ENCODE assay signal across 26 cellular contexts in genomic region chr3:28320981-28321380, GRCh38. TPM values are rescaled to one million over a fixed set of nuclear protein-coding genes. Genes with fewer than 3 reads are reported as not detected.
"Had no signal": no experiment of that assay in that cellular context is flagged by ENCODE, and none has a peak within 500 bp of the region (broad histone marks: within the 10 kb centered on the region; RNA-seq: fewer than 3 reads in every experiment).

No MANE protein-coding gene starts in this region.

- H3K27me3 ChIP-seq: adrenal gland, Peyer's patch, SJSA1 had no signal

- H3K27ac ChIP-seq: adrenal gland, coronary artery, Peyer's patch, RWPE1, SJSA1, WERI-Rb-1 had no signal

- H3K9me3 ChIP-seq: Peyer's patch, SJSA1 had no signal

- ATAC-seq: activated CD4-positive, alpha-beta T cell treated with anti-CD3 and anti-CD28 coated beads for 36 hours; K562 had no signal

- H3K4me1 ChIP-seq: Peyer's patch, SJSA1 had no signal

- H3K9me3 Mint-ChIP-seq: activated CD4-positive, alpha-beta memory T cell treated with anti-CD3 and anti-CD28 coated beads, Interleukin-2, amount 10 ng/mL, durations not matched to agents 7 days and 5 days; T-helper 1 cell treated with Interleukin-12 subunit alpha and Interleukin-12 subunit beta and Interleukin-4 antibody, amounts not matched to agents 30 μg/mL and 1 μg/mL, for 36 hours had no signal

- FAIRE-seq: K562, TTC549 had no signal

- H3K4me3 Mint-ChIP-seq: activated CD4-positive, alpha-beta memory T cell treated with anti-CD3 and anti-CD28 coated beads, Interleukin-2, amount 10 ng/mL, durations not matched to agents 7 days and 5 days; activated CD4-positive, alpha-beta T cell treated with anti-CD3 and anti-CD28 coated beads for 36 hours; activated naive CD8-positive, alpha-beta T cell; T-helper 1 cell treated with Interleukin-12 subunit alpha and Interleukin-12 subunit beta and Interleukin-4 antibody, amounts not matched to agents 30 μg/mL and 1 μg/mL, for 36 hours had no signal

- H3K27me3 Mint-ChIP-seq: activated CD4-positive, alpha-beta memory T cell treated with anti-CD3 and anti-CD28 coated beads, Interleukin-2, amount 10 ng/mL, durations not matched to agents 7 days and 5 days; activated CD4-positive, alpha-beta T cell treated with anti-CD3 and anti-CD28 coated beads for 36 hours; activated naive CD8-positive, alpha-beta T cell had no signal

- H3K27ac Mint-ChIP-seq: activated CD4-positive, alpha-beta memory T cell treated with anti-CD3 and anti-CD28 coated beads, Interleukin-2, amount 10 ng/mL, durations not matched to agents 7 days and 5 days; activated CD4-positive, alpha-beta T cell treated with anti-CD3 and anti-CD28 coated beads for 36 hours; activated naive CD8-positive, alpha-beta T cell had no signal

- DNase-seq: activated CD4-positive, alpha-beta memory T cell treated with anti-CD3 and anti-CD28 coated beads, Interleukin-2, amount 10 ng/mL, durations not matched to agents 7 days and 5 days; activated CD4-positive, alpha-beta T cell treated with anti-CD3 and anti-CD28 coated beads for 36 hours; activated CD4-positive, alpha-beta T cell treated with anti-CD3 and anti-CD28 coated beads, Interleukin-2, amount 50 U/mL, for 1 hour; activated effector memory CD4-positive, alpha-beta T cell treated with Interleukin-2 at 50 U/mL for 16 hours; activated naive CD4-positive, alpha-beta T cell; activated T-cell treated with anti-CD3 and anti-CD28 coated beads, Interleukin-2, amount 50 U/mL, for 48 hours; adrenal gland; anterior cingulate cortex; Karpas-422; MM.1S; NCI-H1105 treated with DMSO at 0.1 percent for 48 hours; NCI-H1436 treated with DMSO at 0.1 percent for 48 hours; NCI-H187; NCI-H2081; NCI-H524; Peyer's patch; Right ventricle myocardium superior; T1000; WERI-Rb-1 had no signal

- H3K4me3 ChIP-seq: adrenal gland, coronary artery, K562, Peyer's patch, SJSA1 had no signal

RNA-seq across cellular contexts. Expression of gene ZCWPW2, which starts 27.5 kb away (rescaled TPM):
- total RNA-seq: Peyer's patch had no signal
